In genomic region chr15:52221730-52222129, GRCh38 we compare ENCODE assay signal across 13 cellular contexts. TPM values are rescaled to one million over a fixed set of nuclear protein-coding genes. Genes with fewer than 3 reads are reported as not detected.
A peak's percentile ranks its signal among the peaks of the same experiment; 100 is the strongest.
DNase-seq lines count a peak whose midpoint lies in the region; ATAC-seq and TF ChIP-seq lines count a peak whose summit lies in the region.
"Had no signal": no experiment of that assay in that cellular context is flagged by ENCODE, and none has a peak within 500 bp of the region (broad histone marks: within the 10 kb centered on the region; RNA-seq: fewer than 3 reads in every experiment).

No MANE protein-coding gene starts in this region.

- no peak overlapping the region for H2AFZ ChIP-seq in PC-9

- no peaks in the 10 kb centered on the region for H3K79me2 ChIP-seq in PC-9 (ENCODE audit: low read depth)

- BruUV-seq in PC-9 (replicated peaks; lab: Mats Ljungman, UMichigan), result no TSS peak

- H3K36me3 ChIP-seq in PC-9 (ENCODE audit: low read depth), result no peaks in the 10 kb centered on the region; the same call in 1 of the 2 replicates

- H3K9me2 ChIP-seq in PC-9 (ENCODE audit: insufficient read depth), result no peaks in the 10 kb centered on the region
- H3K9me2 ChIP-seq: SK-N-SH had no signal

- H3K4me2 ChIP-seq in PC-9, result no peak overlapping the region
- H3K4me2 ChIP-seq: SK-N-SH had no signal

- H3F3A ChIP-seq in PC-9 (ENCODE audit: insufficient read depth, low read depth), result no peaks in the 10 kb centered on the region

- POLR2A ChIA-PET in PC-9 (lab: Charles Lee; ENCODE audit: unreplicated experiment), result no interaction called here

- no peaks in the 10 kb centered on the region for H3K4me1 ChIP-seq in PC-9 (replicated peaks; ENCODE audit: insufficient read depth)
- H3K4me1 ChIP-seq: gastroesophageal sphincter had no signal

- no peak overlapping the region for H3K27ac ChIP-seq in PC-9
- H3K27ac ChIP-seq: coronary artery, gastroesophageal sphincter had no signal

- no peak for DNase-seq in Jurkat, Clone E6-1 (ENCODE audit: low read depth, low spot score)
- DNase-seq in left kidney (ENCODE audit: low read depth, low spot score), result peak; percentile 78
- DNase-seq in PC-9, result no peak
- DNase-seq in NCI-H82 (lab: John Stamatoyannopoulos, UW), result no peak
- DNase-seq: mammary epithelial cell, NCI-H2227 treated with DMSO at 0.1 percent for 48 hours, SK-N-SH had no signal

- CTCF ChIA-PET in PC-9 (lab: Charles Lee), result no interaction called here

- ATAC-seq in GM18511 (IDR thresholded peaks at IDR 0.05; ENCODE audit: unreplicated experiment), result peak; percentile 78
- peak; percentile 43 for ATAC-seq in GM21423 (IDR thresholded peaks at IDR 0.05; ENCODE audit: unreplicated experiment)
- ATAC-seq in GM21717 (IDR thresholded peaks at IDR 0.05; ENCODE audit: unreplicated experiment), result no peak
- no peak for ATAC-seq in HG03280 (IDR thresholded peaks at IDR 0.05; ENCODE audit: unreplicated experiment)
- ATAC-seq: gastroesophageal sphincter had no signal

- no peaks in the 10 kb centered on the region for H3K27me3 ChIP-seq in PC-9 (ENCODE audit: insufficient read depth, low read depth)
- H3K27me3 ChIP-seq: gastroesophageal sphincter had no signal

- H3K9me3 ChIP-seq in PC-9 (ENCODE audit: insufficient read depth, low read depth), result no peaks in the 10 kb centered on the region
- H3K9me3 ChIP-seq: gastroesophageal sphincter, SK-N-SH had no signal

- no peaks in the 10 kb centered on the region for H4K20me1 ChIP-seq in PC-9 (ENCODE audit: insufficient read depth)

- no peak for TF ChIP-seq CTCF in PC-9 (conservative IDR thresholded peaks at IDR 0.05)

- H3K4me3 ChIP-seq in Jurkat, Clone E6-1 (ENCODE audit: low read length), result peak overlapping the region; percentile 49
- H3K4me3 ChIP-seq in PC-9, result no peak overlapping the region
- H3K4me3 ChIP-seq: coronary artery, gastroesophageal sphincter had no signal

- intact Hi-C loops in PC-9 (cut with micrococcal nuclease; ENCODE audit: unreplicated experiment), result loop anchor here (10.0 kb wide), 1 partner anchor 567 kb away; no protein-coding TSS in a partner anchor

RNA-seq across cellular contexts. Expression of gene GNB5, which starts 30.5 kb away (rescaled TPM):
- polyA plus RNA-seq in Jurkat, Clone E6-1 (2012; ENCODE audit: insufficient read depth, insufficient read length), result 45.7 TPM
- 25.0 and 26.0 TPM in 2 replicates for total RNA-seq in PC-9 (2021)

Comparison
In these comparisons a context has a peak if more than half of its experiments do, and no peak if none do; other contexts are left out.
1. ATAC-seq: peak in GM18511 (single experiment) and GM21423 (single experiment); none in GM21717 (single experiment) and HG03280 (single experiment).